ENCODE assay signal across 8 cellular contexts in genomic region chr4:102449751-102450352, GRCh38. TPM values are rescaled to one million over a fixed set of nuclear protein-coding genes. Genes with fewer than 3 reads are reported as not detected.
DNase-seq lines count a peak whose midpoint lies in the region; ATAC-seq, FAIRE-seq and TF ChIP-seq lines count a peak whose summit lies in the region.

No MANE protein-coding gene starts in this region.

- CTCF ChIA-PET in SK-N-SH (lab: Yijun Ruan, JAX) = interaction anchor here (1.1 to 2.9 kb wide), 5 partner anchors 174 to 650 kb away, joined by 3 to 13 read pairs (median 5); partner anchors contain the start of gene BDH2
- CTCF ChIA-PET in K562 (lab: Yijun Ruan, JAX; ENCODE audit: low intra/inter-chr PET ratio) = interaction anchor here (0.7 to 1.3 kb wide), 3 partner anchors 160 to 579 kb away, joined by 3 to 5 read pairs (median 3); no protein-coding TSS in a partner anchor

- FAIRE-seq in K562 (lab: Jason Lieb, UNC) (peak; percentile 79), GM12892 (lab: Jason Lieb, UNC) (no peak)

- H3K27ac ChIP-seq in GM23248 = no peak overlapping the region
- H3K27ac ChIP-seq in SK-N-SH (ENCODE audit: low read depth in 2 of 2, low read length in 1 of 2) = no peak overlapping the region
- no peak overlapping the region for H3K27ac ChIP-seq in K562 (ENCODE audit: extremely low read depth, low read depth, low read length)

- H3K79me2 ChIP-seq in GM23248 (ENCODE audit: insufficient read depth) = no peaks in the 10 kb centered on the region
- H3K79me2 ChIP-seq in SK-N-SH (ENCODE audit: insufficient read depth) = no peaks in the 10 kb centered on the region
- H3K79me2 ChIP-seq in K562 (ENCODE audit: control insufficient read depth, insufficient read depth, low read length) = no peaks in the 10 kb centered on the region

- peak; percentile 73 for TF ChIP-seq CTCF in SK-N-SH (IDR thresholded peaks at IDR 0.05)
- TF ChIP-seq CTCF in K562 (IDR thresholded peaks at IDR 0.05 in 2 of 3, conservative IDR thresholded peaks at IDR 0.05 in 1 of 3; ENCODE audit: insufficient read depth in 2 of 3, low read depth in 1 of 3, low read length in 3 of 3) = peak; percentile 52 to 74 (median 52); a peak in 5 of 6 replicates

- no peak overlapping the region for H2AFZ ChIP-seq in GM23248
- no peak overlapping the region for H2AFZ ChIP-seq in SK-N-SH (ENCODE audit: low read depth)
- H2AFZ ChIP-seq in K562 (ENCODE audit: low read depth, low read length) = no peak overlapping the region; the same call in 1 of the 2 replicates

- TF ChIP-seq POLR2A in K562 (conservative IDR thresholded peaks at IDR 0.05) (no peak), GM12892 (IDR thresholded peaks at IDR 0.05; ENCODE audit: low read depth, low read length) (no peak)

- H3K9me2 ChIP-seq in GM23248 (ENCODE audit: insufficient read depth) (no peaks in the 10 kb centered on the region), SK-N-SH (no peaks in the 10 kb centered on the region)

- H3K9me3 ChIP-seq in GM23248 (ENCODE audit: low read depth) (no peaks in the 10 kb centered on the region), SK-N-SH (no peaks in the 10 kb centered on the region), K562 (replicated peaks; ENCODE audit: control insufficient read depth, insufficient read depth, low read depth, low read length) (no peaks in the 10 kb centered on the region)

- POLR2A ChIA-PET in SK-N-SH (lab: Yijun Ruan, JAX) (no interaction called here), K562 (lab: Yijun Ruan, JAX) (no interaction called here)

- H3K36me3 ChIP-seq in GM23248 (ENCODE audit: low read depth) (no peaks in the 10 kb centered on the region), SK-N-SH (replicated peaks in 1 of 2; ENCODE audit: control insufficient read depth in 1 of 2, insufficient read depth in 2 of 2, low read length in 1 of 2) (no peaks in the 10 kb centered on the region), K562 (ENCODE audit: control insufficient read depth, insufficient read depth, low read length) (no peaks in the 10 kb centered on the region)

- H3K9me1 ChIP-seq in K562 (ENCODE audit: control insufficient read depth, insufficient read depth, low read length) = no peaks in the 10 kb centered on the region

- H3K4me1 ChIP-seq in GM23248 (ENCODE audit: insufficient read depth) (no peaks in the 10 kb centered on the region), SK-N-SH (ENCODE audit: control insufficient read depth in 1 of 2, insufficient read depth in 2 of 2, low read depth in 1 of 2, low read length in 1 of 2) (no peaks in the 10 kb centered on the region), K562 (replicated peaks in 1 of 2; ENCODE audit: control insufficient read depth in 2 of 2, insufficient read depth in 2 of 2, low read length in 2 of 2) (peaks cover 0 to 2% of the 10 kb centered on the region in 2 experiments; a peak in 2 of 5 replicates)

- H3K4me3 ChIP-seq in GM23248 (no peak overlapping the region), SK-N-SH (ENCODE audit: low read depth in 2 of 2, low read length in 1 of 2) (no peak overlapping the region), K562 (no peak overlapping the region)

- no peaks in the 10 kb centered on the region for H3F3A ChIP-seq in GM23248 (ENCODE audit: insufficient read depth)
- no peaks in the 10 kb centered on the region for H3F3A ChIP-seq in SK-N-SH (replicated peaks; ENCODE audit: insufficient read depth)

- ATAC-seq in K562 = peak; percentile 83

- intact Hi-C loops in K562 (cut with micrococcal nuclease) = loop anchor here (2.0 to 5.0 kb wide), 5 partner anchors 52 to 642 kb away; partner anchors contain the start of gene NFKB1

- TF ChIP-seq RAD21 in SK-N-SH (IDR thresholded peaks at IDR 0.05; ENCODE audit: low read length) (peak; percentile 91), K562 (CRISPR knock-in tag; conservative IDR thresholded peaks at IDR 0.05 in 1 of 2, IDR thresholded peaks at IDR 0.05 in 1 of 2) (peak; percentile 80 to 82)

- H3K9ac ChIP-seq in GM23248 = no peak overlapping the region
- H3K9ac ChIP-seq in SK-N-SH = no peak overlapping the region
- no peak overlapping the region for H3K9ac ChIP-seq in K562 (ENCODE audit: insufficient read depth in 1 of 2, low read depth in 2 of 2, low read length in 2 of 2)

- in situ Hi-C loops in G401 (cut with HindIII; ENCODE audit: low sequenced_read_pairs) = no loop called here
- in situ Hi-C loops in GM23248 (cut with MboI) = loop anchor here (10.0 kb wide), 1 partner anchor 555 kb away; no protein-coding TSS in a partner anchor
- in situ Hi-C loops in K562 (cut with MboI) = loop anchor here (5.0 to 10.0 kb wide), 2 partner anchors 147 to 555 kb away; no protein-coding TSS in a partner anchor

- 33 to 35% methylated on average over 4 of the region's 4 CpGs for WGBS in GM23248 (ENCODE audit: low coverage in 1 of 2, low lambda C conversion rate in 2 of 2, missing lambda C conversion rate in 2 of 2), 2 experiments
- WGBS in SK-N-SH (ENCODE audit: low lambda C conversion rate) = 41% methylated on average over 4 of the region's 4 CpGs
- WGBS in K562 (ENCODE audit: insufficient coverage, low coverage, missing lambda C conversion rate) = 3% methylated on average over 4 of the region's 4 CpGs

- H4K20me1 ChIP-seq in GM23248 (ENCODE audit: insufficient read depth) (no peaks in the 10 kb centered on the region), SK-N-SH (ENCODE audit: insufficient read depth) (no peaks in the 10 kb centered on the region), K562 (replicated peaks; ENCODE audit: control insufficient read depth, insufficient read depth, low read length) (no peaks in the 10 kb centered on the region)

- BruUV-seq in K562 (replicated peaks; lab: Mats Ljungman, UMichigan) = no TSS peak

- H3K27me3 ChIP-seq in GM23248 (replicated peaks; ENCODE audit: insufficient read depth) (no peaks in the 10 kb centered on the region), SK-N-SH (ENCODE audit: insufficient read depth) (no peaks in the 10 kb centered on the region), K562 (ENCODE audit: control insufficient read depth in 2 of 2, insufficient read depth in 2 of 2, low read length in 2 of 2) (no peaks in the 10 kb centered on the region; a peak in 1 of 5 replicates)

- TF ChIP-seq EP300 in SK-N-SH (IDR thresholded peaks at IDR 0.05; ENCODE audit: borderline replicate concordance in 1 of 2, low read depth in 1 of 2, low read length in 1 of 2) (no peak), K562 (IDR thresholded peaks at IDR 0.05; ENCODE audit: low read length) (no peak)

- DNase-seq in G401 (ENCODE audit: low spot score) (peak; percentile 79), GM23248 (peak; percentile 73), NAMALWA (ENCODE audit: low spot score) (peak; percentile 83), SK-N-SH (peak; percentile 41), K562 (ENCODE audit: extremely low read depth in 1 of 4, low spot score in 3 of 4) (peak; percentile 22 to 64 (median 32)), inferior parietal cortex (ENCODE audit: extremely low spot score) (peak; percentile 88), GM12892 (ENCODE audit: insufficient read length) (no peak)
- DNase-seq in stimulated activated CD4-positive, alpha-beta T cell treated with anti-CD3 and anti-CD28 coated beads, Interleukin-2, amount 100 ng/mL, for 48 hours = peak; percentile 16 to 39

- H3K4me2 ChIP-seq in GM23248 (ENCODE audit: unreplicated experiment) (no peak overlapping the region), SK-N-SH (no peak overlapping the region), K562 (ENCODE audit: insufficient read depth, low read length) (no peak overlapping the region)

TF ChIP-seq in SK-N-SH, 30 proteins besides CTCF, POLR2A, EP300 and RAD21 (continues in another document):
- no peak for TF ChIP-seq MXI1 (IDR thresholded peaks at IDR 0.05; ENCODE audit: low read depth, low read length)

TF ChIP-seq in K562, 482 proteins besides CTCF, POLR2A, EP300 and RAD21 (continues in another document):
- TF ChIP-seq OTX1 (CRISPR knock-in tag; IDR thresholded peaks at IDR 0.05) = no peak
- TF ChIP-seq, protein P1, sequence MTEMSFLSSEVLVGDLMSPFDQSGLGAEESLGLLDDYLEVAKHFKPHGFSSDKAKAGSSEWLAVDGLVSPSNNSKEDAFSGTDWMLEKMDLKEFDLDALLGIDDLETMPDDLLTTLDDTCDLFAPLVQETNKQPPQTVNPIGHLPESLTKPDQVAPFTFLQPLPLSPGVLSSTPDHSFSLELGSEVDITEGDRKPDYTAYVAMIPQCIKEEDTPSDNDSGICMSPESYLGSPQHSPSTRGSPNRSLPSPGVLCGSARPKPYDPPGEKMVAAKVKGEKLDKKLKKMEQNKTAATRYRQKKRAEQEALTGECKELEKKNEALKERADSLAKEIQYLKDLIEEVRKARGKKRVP (CRISPR knock-in tag; IDR thresholded peaks at IDR 0.05) = no peak
- TF ChIP-seq HDAC1 (IDR thresholded peaks at IDR 0.05) = no peak

RNA-seq across cellular contexts. Expression of gene NFKB1, which starts 51.3 kb away (rescaled TPM):
- total RNA-seq in G401 (2014; rRNA removed; shearing (Covaris generic)) = 14.6 and 16.6 TPM in 2 replicates
- total RNA-seq in GM23248 (2014; rRNA removed; shearing (Covaris generic)) = 25.7 and 30.2 TPM in 2 replicates
- polyA plus RNA-seq in GM23248 (2016; fragmentation: Nextera tagmentation; extraction: Ambion mirVana) = 5.5 and 5.8 TPM in 2 replicates
- 12.2 and 14.1 TPM in 2 replicates for polyA plus RNA-seq in SK-N-SH (2012; rRNA removed)
- 13.4 and 15.2 TPM in 2 replicates for polyA plus RNA-seq in SK-N-SH (2012; cell fraction: cytosol; rRNA removed)
- polyA plus RNA-seq in SK-N-SH (2012; cell fraction: nucleus; rRNA removed) = 16.3 and 23.9 TPM in 2 replicates
- total RNA-seq in K562 (2011; cell fraction: chromatin; rRNA removed; ENCODE audit: low replicate concordance) = 8.8 and 9.8 TPM in 2 replicates
- total RNA-seq in K562 (2011; cell fraction: nucleolus; rRNA removed) = 3.9 and 4.5 TPM in 2 replicates
- 9.4 and 11.4 TPM in 2 replicates for total RNA-seq in K562 (2011; cell fraction: nucleoplasm; rRNA removed)
- total RNA-seq in K562 (2014; rRNA removed) = 7.2 and 9.6 TPM in 2 replicates
- 10.3 and 10.6 TPM in 2 replicates for total RNA-seq in K562 (2014; rRNA removed; fragmentation: Illumina TruSeq; extraction: Trizol)
- 11.5 and 11.8 TPM in 2 replicates for total RNA-seq in K562 (2015; rRNA removed; fragmentation: Illumina TruSeq; extraction: Trizol)
- total RNA-seq in K562 (2021) = 13.8 and 14.5 TPM in 2 replicates
- polyA plus RNA-seq in K562 (2011; rRNA removed) = 5.8 and 10.5 TPM in 2 replicates
- 5.4 and 7.1 TPM in 2 replicates for polyA plus RNA-seq in K562 (2011; cell fraction: cytosol; rRNA removed)
- 3.8 and 6.4 TPM in 2 replicates for polyA plus RNA-seq in K562 (2011; cell fraction: nucleus; rRNA removed)
- 9.7 and 13.3 TPM in 2 replicates for polyA plus RNA-seq in K562 (2012)
- polyA plus RNA-seq in K562 (2014; fragmentation: Illumina TruSeq; extraction: Trizol) = 10.9 and 11.9 TPM in 2 replicates
- 1 to 10 TPM; 2.4 to 3.2 TPM for polyA plus RNA-seq in K562 (2014; fragmentation: Nextera tagmentation; extraction: Ambion mirVana)
- 8.2 and 8.5 TPM in 2 replicates for polyA plus RNA-seq in K562 (2014; rRNA removed)
- 13.8 and 15.1 TPM in 2 replicates for polyA minus RNA-seq in K562 (2011; rRNA and poly(A)+ RNA removed)
- 5.5 and 7.8 TPM in 2 replicates for polyA minus RNA-seq in K562 (2011; cell fraction: cytosol; rRNA and poly(A)+ RNA removed)
- polyA minus RNA-seq in K562 (2011; cell fraction: nucleus; rRNA and poly(A)+ RNA removed) = 4.8 and 6.1 TPM in 2 replicates
- polyA plus RNA-seq in GM12892 (2012; ENCODE audit: missing spikeins) = 46.8 TPM
